ENCODE assay signal across 8 cellular contexts in the genomic region with DNA sequence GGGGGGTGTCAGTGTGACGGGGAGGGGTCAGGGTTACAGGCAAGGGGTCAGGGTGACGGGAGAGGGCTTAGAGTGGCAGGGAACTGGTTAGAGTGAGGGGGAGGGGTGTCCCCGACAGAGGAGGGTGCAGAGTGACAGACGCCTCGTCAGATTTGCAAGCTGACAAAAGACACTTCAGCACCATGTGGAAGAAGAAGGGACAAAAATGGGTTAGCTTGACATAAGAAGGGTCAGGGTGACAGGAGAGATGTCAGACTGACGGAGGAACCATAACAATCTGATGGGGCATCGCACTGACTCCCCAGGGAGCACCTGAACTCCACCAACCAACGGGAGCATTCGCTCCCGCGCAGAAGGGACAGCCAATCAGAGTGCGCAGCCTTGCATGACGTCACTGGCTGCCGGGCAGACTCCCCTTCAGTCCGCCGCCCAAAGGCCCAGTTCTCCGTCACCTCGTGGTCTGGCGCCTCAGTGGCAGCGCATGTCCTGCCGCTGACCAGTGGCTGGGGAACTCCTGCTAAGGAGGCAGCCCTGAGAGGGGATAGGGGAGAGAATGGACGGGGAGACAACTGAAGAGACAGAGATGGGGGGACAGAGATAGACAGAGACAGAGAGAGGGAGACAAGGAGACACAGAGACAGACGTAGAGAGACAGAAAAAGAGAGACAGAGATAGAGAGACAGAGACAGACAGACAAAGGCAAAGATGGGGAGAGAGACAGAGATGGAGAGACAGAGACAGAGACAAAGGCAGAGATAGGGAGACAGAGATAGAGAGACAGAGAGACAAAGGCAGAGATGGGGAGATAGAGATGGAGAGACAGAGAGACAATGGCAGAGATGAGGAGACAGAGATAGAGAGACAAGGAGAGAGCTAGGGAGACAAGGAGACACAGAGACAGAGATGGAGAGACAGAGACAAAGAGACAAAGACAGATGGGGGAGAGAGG. TPM values are rescaled to one million over a fixed set of nuclear protein-coding genes. Genes with fewer than 3 reads are reported as not detected.
A peak's percentile ranks its signal among the peaks of the same experiment; 100 is the strongest.
DNase-seq lines count a peak whose midpoint lies in the region; ATAC-seq and TF ChIP-seq lines count a peak whose summit lies in the region.

No MANE protein-coding gene starts in this region.

- ATAC-seq in GM21723 (IDR thresholded peaks at IDR 0.05; ENCODE audit: unreplicated experiment) (peak; percentile 76), left lung (peak; percentile 95), HG03097 (IDR thresholded peaks at IDR 0.05; ENCODE audit: low FRiP score, unreplicated experiment) (no peak)

- CTCF ChIA-PET in Caco-2 (lab: Charles Lee), result no interaction called here

- H3K27me3 Mint-ChIP-seq in Caco-2 (ENCODE audit: insufficient read depth, unreplicated experiment), result peaks cover 22% of the 10 kb centered on the region

- peaks cover 6% of the 10 kb centered on the region for H3K36me3 Mint-ChIP-seq in Caco-2 (ENCODE audit: insufficient read depth, unreplicated experiment)

- H3K27me3 ChIP-seq in Caco-2 (replicated peaks; ENCODE audit: control insufficient read depth, insufficient read depth, low read length) (peaks cover 2% of the 10 kb centered on the region), left lung (peaks cover 0 to 81% of the 10 kb centered on the region in 2 donors)

- no peak overlapping the region for H3K27ac Mint-ChIP-seq in Caco-2 (ENCODE audit: unreplicated experiment)

- no peak overlapping the region for H3K27ac ChIP-seq in left lung

- H3K36me3 ChIP-seq in Caco-2 (ENCODE audit: control insufficient read depth, insufficient read depth, low read length) (no peaks in the 10 kb centered on the region), left lung (no peaks in the 10 kb centered on the region)

- peak; percentile 86 for DNase-seq in Caco-2
- peak; percentile 31 for DNase-seq in NCI-H1694 treated with DMSO at 0.1 percent for 48 hours (lab: John Stamatoyannopoulos, UW)
- DNase-seq in activated CD4-positive, CD25-positive, alpha-beta regulatory T cell treated with anti-CD3 and anti-CD28 coated beads, Interleukin-2, amount 50 U/mL, for 72 hours, result peak; percentile 83
- peak; percentile 60 for DNase-seq in central memory CD4-positive, alpha-beta T cell
- DNase-seq in left lung, result peak; percentile 72 to 90
- DNase-seq in stimulated activated CD4-positive, alpha-beta T cell treated with anti-CD3 and anti-CD28 coated beads, TNF-alpha, amount 100 ng/mL, for 1 hour (ENCODE audit: low read depth in 3 of 3, low spot score in 1 of 3), result peak in 2 of 3 donors; percentile 46 to 73

- H3K4me3 ChIP-seq in Caco-2 (ENCODE audit: low read depth, low read length) (no peak overlapping the region), left lung (no peak overlapping the region)

- no peak for TF ChIP-seq CTCF in Caco-2 (IDR thresholded peaks at IDR 0.05; ENCODE audit: insufficient read depth in 1 of 2, low read depth in 1 of 2, low read length in 1 of 2, severe bottlenecking in 1 of 2, unreplicated experiment in 1 of 2)
- no peak for TF ChIP-seq CTCF in left lung (IDR thresholded peaks at IDR 0.05)

- H3K4me1 ChIP-seq in Caco-2 (no peaks in the 10 kb centered on the region), left lung (peaks cover 0 to 4% of the 10 kb centered on the region in 2 donors)

- H3K9me3 Mint-ChIP-seq in Caco-2 (ENCODE audit: unreplicated experiment), result peaks cover 10% of the 10 kb centered on the region

- H3K4me3 Mint-ChIP-seq in Caco-2 (ENCODE audit: unreplicated experiment), result no peak overlapping the region

- intact Hi-C loops in Caco-2 (cut with micrococcal nuclease; ENCODE audit: unreplicated experiment), result no loop called here
- intact Hi-C loops in left lung (cut with DNase I), result no loop called here

- POLR2A ChIA-PET in Caco-2 (lab: Charles Lee), result no interaction called here

- H3K4me1 Mint-ChIP-seq in Caco-2 (ENCODE audit: low read depth, unreplicated experiment), result no peaks in the 10 kb centered on the region

- H3K9me3 ChIP-seq in Caco-2, result no peaks in the 10 kb centered on the region
- H3K9me3 ChIP-seq in left lung, result peaks cover 0 to 4% of the 10 kb centered on the region in 2 donors

- no TSS peak for BruUV-seq in Caco-2 (replicated peaks; lab: Mats Ljungman, UMichigan)

RNA-seq across cellular contexts. Expression of gene C19orf81, which starts 30.2 kb away (rescaled TPM):
- total RNA-seq in Caco-2 (2022), result 0.41 TPM in 1 of 2 replicates, not detected in the other
- 1 to 10 TPM in 1 of 2 donors, not detected in 1; 2.2 TPM for total RNA-seq in left lung

RNA-seq across cellular contexts. Expression of gene SYT3, which starts 39.8 kb away (rescaled TPM):
- total RNA-seq in Caco-2 (2022) (0.41 and 0.70 TPM in 2 replicates), left lung (1 to 10 TPM in 1 of 2 donors, under 1 TPM in 1; 0.12 to 1.5 TPM)

RNA-seq across cellular contexts. Expression of gene SHANK1, which starts 40.2 kb away (rescaled TPM):
- total RNA-seq in Caco-2 (2022) (not detected in 2 replicates), left lung (1 to 10 TPM in 1 of 2 donors, under 1 TPM in 1; 0.21 to 1.4 TPM)

RNA-seq across cellular contexts. Expression of gene CLEC11A, which starts 43.7 kb away (rescaled TPM):
- 0.51 and 1.1 TPM in 2 replicates for total RNA-seq in Caco-2 (2022)
- 10 to 100 TPM; 13.7 to 49.1 TPM for total RNA-seq in left lung

Comparison
In these comparisons a context has a peak if more than half of its experiments do, and no peak if none do; other contexts are left out.
1. DNase-seq: peak in every context shown above with its lines; median percentile 86 in Caco-2; 83 in activated CD4-positive, CD25-positive, alpha-beta regulatory T cell treated with anti-CD3 and anti-CD28 coated beads, Interleukin-2, amount 50 U/mL, for 72 hours; 81 in left lung; 60 in central memory CD4-positive, alpha-beta T cell; 60 in stimulated activated CD4-positive, alpha-beta T cell treated with anti-CD3 and anti-CD28 coated beads, TNF-alpha, amount 100 ng/mL, for 1 hour; 31 in NCI-H1694 treated with DMSO at 0.1 percent for 48 hours.